8 cellular contexts compared by ENCODE assay signal in the genomic region with DNA sequence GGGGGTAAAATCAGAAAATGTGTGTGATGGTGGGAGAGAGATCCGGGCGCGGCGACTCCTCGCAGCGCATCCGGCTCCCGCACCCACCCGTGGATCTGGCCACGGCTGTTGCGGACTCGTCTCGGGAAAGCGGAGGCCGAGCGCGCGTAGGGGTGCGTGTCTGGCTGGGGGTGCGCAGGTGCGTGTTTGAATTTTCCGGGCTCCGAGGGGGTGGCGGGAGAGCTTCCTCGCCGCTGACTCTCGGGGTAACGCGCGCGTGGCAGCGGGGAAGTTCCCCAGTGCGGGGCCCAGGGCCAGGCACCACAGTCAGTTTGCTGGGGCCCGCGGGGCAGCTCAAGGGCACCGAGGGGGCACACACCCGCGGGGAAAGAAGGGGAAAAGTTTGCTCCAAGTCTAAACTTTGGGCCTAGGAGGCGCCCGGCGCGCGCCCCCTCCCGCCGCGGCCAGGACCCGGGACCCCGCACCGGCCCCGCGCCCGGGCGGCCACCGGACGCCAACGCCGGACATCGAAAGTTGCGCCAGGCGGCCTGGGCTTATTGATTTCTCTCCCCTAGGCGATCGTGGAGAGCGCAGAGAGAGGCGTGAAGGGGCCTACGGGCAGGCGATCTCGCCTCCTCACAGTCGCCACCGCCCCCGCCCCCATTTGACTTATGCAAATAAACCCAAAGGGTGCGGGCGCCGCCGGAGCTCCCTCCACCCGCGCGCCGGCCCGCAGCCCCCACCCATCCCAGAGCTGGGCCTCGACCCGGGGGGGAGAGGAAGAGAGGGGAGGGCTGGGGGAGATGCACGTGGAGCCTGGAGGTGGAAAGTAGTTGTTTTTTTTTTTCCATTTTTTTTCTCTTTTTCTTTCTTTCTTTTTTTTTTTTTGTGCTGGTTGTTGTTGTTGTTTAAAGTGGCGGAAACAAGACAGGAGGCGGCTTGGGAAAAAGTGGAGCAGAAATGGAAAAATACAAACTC. TPM values are rescaled to one million over a fixed set of nuclear protein-coding genes. Genes with fewer than 3 reads are reported as not detected.
DNase-seq lines count a peak whose midpoint lies in the region; ATAC-seq and TF ChIP-seq lines count a peak whose summit lies in the region.

No MANE protein-coding gene starts in this region.

- no peaks in the 10 kb centered on the region for H3K9me3 Mint-ChIP-seq in neural progenitor cell

- no peak for TF ChIP-seq EP300 in suprapubic skin (IDR thresholded peaks at IDR 0.05)

- TF ChIP-seq POLR2A in suprapubic skin (IDR thresholded peaks at IDR 0.05), result no peak

- peak overlapping the region; percentile 90 for H2AFZ ChIP-seq in PC-3 (ENCODE audit: low read length)
- H2AFZ ChIP-seq in neural progenitor cell (replicated peaks), result peak overlapping the region; percentile 87

- H3K4me3 ChIP-seq in PC-3 (ENCODE audit: low read length), result peak overlapping the region; percentile 91
- peak overlapping the region; percentile 71 for H3K4me3 ChIP-seq in neural progenitor cell
- peak overlapping the region; percentile 83 for H3K4me3 ChIP-seq in suprapubic skin

- no peaks in the 10 kb centered on the region for H3K36me3 Mint-ChIP-seq in neural progenitor cell

- H3K27ac Mint-ChIP-seq in neural progenitor cell, result peak overlapping the region; percentile 87

- in situ Hi-C loops in ACHN (cut with HindIII; ENCODE audit: low pct_ligation_motif_present, low pct_unique_long_range_greater_than_20kb, low sequenced_read_pairs), result no loop called here

- peak overlapping the region; percentile 58 for H3K27ac ChIP-seq in PC-3 (ENCODE audit: low read length)
- no peak overlapping the region for H3K27ac ChIP-seq in foreskin keratinocyte
- peak overlapping the region; percentile 91 for H3K27ac ChIP-seq in neural progenitor cell
- H3K27ac ChIP-seq in suprapubic skin, result peak overlapping the region; percentile 98

- no peak for TF ChIP-seq CTCF in PC-3 (conservative IDR thresholded peaks at IDR 0.05; ENCODE audit: low read depth, low read length)
- peak; percentile 7 for TF ChIP-seq CTCF in foreskin keratinocyte (conservative IDR thresholded peaks at IDR 0.05)
- no peak for TF ChIP-seq CTCF in neural progenitor cell (IDR thresholded peaks at IDR 0.05)
- no peak for TF ChIP-seq CTCF in suprapubic skin (IDR thresholded peaks at IDR 0.05)

- H3K4me3 Mint-ChIP-seq in neural progenitor cell, result peak overlapping the region; percentile 95

- H3K27me3 ChIP-seq in PC-3 (ENCODE audit: low read length) (no peaks in the 10 kb centered on the region), foreskin keratinocyte (no peaks in the 10 kb centered on the region), neural progenitor cell (peaks cover 14% of the 10 kb centered on the region), suprapubic skin (no peaks in the 10 kb centered on the region)

- TSS peak; percentile 67 for BruUV-seq in PC-3 (replicated peaks; lab: Mats Ljungman, UMichigan)

- H3K4me2 ChIP-seq in PC-3 (ENCODE audit: low read length), result peak overlapping the region; percentile 85
- H3K4me2 ChIP-seq in neural progenitor cell, result peak overlapping the region; percentile 97

- intact Hi-C loops in PC-3 (cut with micrococcal nuclease), result loop anchor here (1.0 to 10.0 kb wide), 6 partner anchors 139 to 1048 kb away; no protein-coding TSS in a partner anchor

- POLR2A ChIA-PET in PC-3 (lab: Charles Lee; ENCODE audit: unreplicated experiment), result interaction anchor here (0.5 to 0.9 kb wide), 5 partner anchors 17 to 454 kb away, joined by 3 to 20 read pairs (median 3); no protein-coding TSS in a partner anchor

- no peaks in the 10 kb centered on the region for H3K9me2 ChIP-seq in PC-3 (replicated peaks; ENCODE audit: low read length)

- DNase-seq in ACHN, result peak; percentile 58
- peak; percentile 48 for DNase-seq in PC-3
- DNase-seq in activated T-helper 9 cell treated with anti-CD3 and anti-CD28 coated beads, Interleukin-2, amount 50 U/mL, for 16 hours (ENCODE audit: low read depth), result peak; percentile 59
- DNase-seq in foreskin keratinocyte, result no peak
- DNase-seq in neural progenitor cell (ENCODE audit: low spot score), result peak; percentile 90
- DNase-seq in suprapubic skin (ENCODE audit: low spot score in 2 of 2), result peak; percentile 87 to 91
- no peak for DNase-seq in SW 1271 (lab: John Stamatoyannopoulos, UW)

- peaks cover 6% of the 10 kb centered on the region for H3K27me3 Mint-ChIP-seq in neural progenitor cell (ENCODE audit: insufficient read depth, low read depth)

- H3K79me2 ChIP-seq in PC-3 (ENCODE audit: low read length) (peaks cover 41% of the 10 kb centered on the region), neural progenitor cell (ENCODE audit: low read depth) (peaks cover 28% of the 10 kb centered on the region)

- H3K36me3 ChIP-seq in PC-3 (ENCODE audit: low read depth, low read length), result no peaks in the 10 kb centered on the region
- no peaks in the 10 kb centered on the region for H3K36me3 ChIP-seq in neural progenitor cell
- no peaks in the 10 kb centered on the region for H3K36me3 ChIP-seq in suprapubic skin

- H3K9me3 ChIP-seq in PC-3 (ENCODE audit: low read length) (no peaks in the 10 kb centered on the region), neural progenitor cell (ENCODE audit: low read depth) (no peaks in the 10 kb centered on the region), suprapubic skin (no peaks in the 10 kb centered on the region)

- H3F3A ChIP-seq in PC-3 (ENCODE audit: low read length, unreplicated experiment), result no peaks in the 10 kb centered on the region
- peaks cover 29% of the 10 kb centered on the region for H3F3A ChIP-seq in neural progenitor cell (ENCODE audit: low read depth)

- H3K9ac ChIP-seq in PC-3 (ENCODE audit: low read length), result peak overlapping the region; percentile 83
- peak overlapping the region; percentile 54 for H3K9ac ChIP-seq in neural progenitor cell

- ATAC-seq in GM21526 (IDR thresholded peaks at IDR 0.05; ENCODE audit: low FRiP score, unreplicated experiment) (peak; percentile 48), PC-3 (peak; percentile 8), foreskin keratinocyte (peak; percentile 5)

- 1% methylated on average over 48 of the region's 84 CpGs for WGBS in suprapubic skin

- CTCF ChIA-PET in PC-3 (lab: Charles Lee), result interaction anchor here (0.7 kb wide), 2 partner anchors 73 to 87 kb away, joined by 3 to 4 read pairs; no protein-coding TSS in a partner anchor

- H4K20me1 ChIP-seq in PC-3 (ENCODE audit: low read length) (no peaks in the 10 kb centered on the region), neural progenitor cell (ENCODE audit: low read depth) (peaks cover 31% of the 10 kb centered on the region)

- peaks cover 47% of the 10 kb centered on the region for H3K4me1 Mint-ChIP-seq in neural progenitor cell

- H3K4me1 ChIP-seq in PC-3 (ENCODE audit: insufficient read depth, low read length) (peaks cover 50% of the 10 kb centered on the region), foreskin keratinocyte (peaks cover 19% of the 10 kb centered on the region), neural progenitor cell (peaks cover 27% of the 10 kb centered on the region), suprapubic skin (peaks cover 23% of the 10 kb centered on the region)

RNA-seq across cellular contexts. Expression of a gene that starts 0.6 kb away (rescaled TPM):
- total RNA-seq in PC-3 (2014; rRNA removed), result 35.3 and 36.0 TPM in 2 replicates
- total RNA-seq in foreskin keratinocyte, result 45.5 and 46.6 TPM in 2 replicates
- polyA plus RNA-seq in foreskin keratinocyte, result 7.5 and 8.7 TPM in 2 replicates
- total RNA-seq in neural progenitor cell (ENCODE audit: low replicate concordance), result 27.3 and 29.9 TPM in 2 replicates
- total RNA-seq in suprapubic skin, result 100 to 1,000 TPM in 1 of 4 donors, 10 to 100 TPM in 3; 49.8 to 157 (median 71.9) TPM

Comparison
In these comparisons a context has a peak if more than half of its experiments do, and no peak if none do; other contexts are left out.
1. DNase-seq: peak in ACHN (single experiment), PC-3 (single experiment), activated T-helper 9 cell treated with anti-CD3 and anti-CD28 coated beads, Interleukin-2, amount 50 U/mL, for 16 hours (single experiment), neural progenitor cell (single experiment) and suprapubic skin (2 of 2); none in foreskin keratinocyte (0 of 2) and SW 1271 (0 of 2).
2. Peak in every context shown above with its lines, with median percentiles within 50 percentile points of each other: ATAC-seq and H3K4me3 ChIP-seq.